In the genomic region with DNA sequence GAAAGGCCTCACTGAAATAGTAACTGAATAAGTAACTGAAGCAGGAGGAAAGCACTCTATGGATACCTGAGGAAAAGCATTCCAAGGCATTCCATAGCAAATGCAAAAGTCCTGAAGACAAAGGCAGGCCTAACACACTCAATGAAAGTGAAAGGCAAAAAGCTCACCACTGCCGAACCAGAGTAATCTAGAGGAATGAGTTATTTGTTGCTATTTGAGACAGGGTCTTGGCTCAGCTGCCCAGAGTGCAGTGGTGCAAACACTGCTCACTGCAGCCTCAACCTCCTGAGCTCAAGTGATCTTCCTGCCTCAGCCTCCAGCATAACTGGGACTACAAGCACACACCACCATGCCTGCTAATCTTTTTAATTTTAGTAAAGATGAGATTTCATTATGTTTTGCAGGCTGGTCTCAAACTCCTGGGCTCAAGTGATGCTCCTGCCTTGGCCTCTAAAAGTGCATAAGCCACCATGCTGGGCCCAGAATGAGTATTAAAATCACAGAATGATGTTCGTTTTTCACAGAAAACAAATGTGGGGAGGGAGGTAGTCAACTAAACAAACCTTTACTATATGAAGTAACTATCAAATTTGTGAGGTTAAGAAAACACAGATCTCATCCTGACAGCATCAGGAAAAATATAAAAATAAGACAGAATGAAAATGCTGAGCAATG, we compare ENCODE assay signal across 2 cellular contexts.
TF ChIP-seq lines count a peak whose summit lies in the region.

No MANE protein-coding gene starts in this region.

TF ChIP-seq in GM12891, 5 proteins besides CTCF, POLR2A, EP300 and RAD21:
- TF ChIP-seq SPI1 (IDR thresholded peaks at IDR 0.05; ENCODE audit: low read depth, low read length), result no peak
- TF ChIP-seq POU2F2 (IDR thresholded peaks at IDR 0.05; ENCODE audit: low read depth, low read length), result no peak
- TF ChIP-seq PAX5 (IDR thresholded peaks at IDR 0.05; ENCODE audit: insufficient read depth, low read length, severe bottlenecking), result no peak
- TF ChIP-seq POLR2AphosphoS5 (IDR thresholded peaks at IDR 0.05; ENCODE audit: low read depth, low read length), result no peak
- TF ChIP-seq TAF1 (IDR thresholded peaks at IDR 0.05; ENCODE audit: low read depth, low read length), result no peak

TF ChIP-seq in H1, 55 proteins besides CTCF, POLR2A, EP300 and RAD21:
- no peak for TF ChIP-seq EGR1 (IDR thresholded peaks at IDR 0.05; ENCODE audit: borderline replicate concordance, low read depth, low read length)
- TF ChIP-seq TAF1 (IDR thresholded peaks at IDR 0.05; ENCODE audit: low read depth, low read length), result no peak
- TF ChIP-seq HDAC2 (IDR thresholded peaks at IDR 0.05; ENCODE audit: borderline replicate concordance in 1 of 2, low read depth in 2 of 2, low read length in 2 of 2), result 0 out of 4 replicates have a peak, but pooled peaks of 1 of the 2 experiments have one; percentile 29
- no peak for TF ChIP-seq GTF2F1 (IDR thresholded peaks at IDR 0.05; ENCODE audit: borderline replicate concordance, low read depth, low read length)
- TF ChIP-seq MAX (IDR thresholded peaks at IDR 0.05), result no peak
- no peak for TF ChIP-seq SUZ12 (IDR thresholded peaks at IDR 0.05; ENCODE audit: low read length)
- no peak for TF ChIP-seq RFX5 (IDR thresholded peaks at IDR 0.05; ENCODE audit: borderline replicate concordance, low read depth, low read length)
- peak; percentile 90 for TF ChIP-seq TEAD4 (IDR thresholded peaks at IDR 0.05; ENCODE audit: low read depth, low read length)
